ENCODE assay signal across 12 cellular contexts in genomic region chr6:69921066-69921465, GRCh38. TPM values are rescaled to one million over a fixed set of nuclear protein-coding genes. Genes with fewer than 3 reads are reported as not detected.
DNase-seq lines count a peak whose midpoint lies in the region; FAIRE-seq and TF ChIP-seq lines count a peak whose summit lies in the region.
"Not testable (repeated sequence)": the region's sequence is repeated elsewhere in the genome, so short reads cannot be mapped to it uniquely, and the experiment has no call there.
"Had no signal": no experiment of that assay in that cellular context is flagged by ENCODE, and none has a peak within 500 bp of the region (broad histone marks: within the 10 kb centered on the region; RNA-seq: fewer than 3 reads in every experiment).

No MANE protein-coding gene starts in this region.

- intact Hi-C loops in kidney (cut with DNase I), result not testable (repeated sequence)

- not testable (repeated sequence) for H3K4me1 ChIP-seq in kidney (ENCODE audit: control insufficient read depth in 1 of 2, insufficient read depth in 1 of 2, low read depth in 1 of 2, low read length in 2 of 2); small intestine (ENCODE audit: control insufficient read depth in 2 of 2, insufficient read depth in 1 of 2, low read depth in 1 of 2, low read length in 1 of 2)

- not testable (repeated sequence) for H3K4me3 ChIP-seq in kidney (ENCODE audit: low read length in 2 of 2); small intestine (ENCODE audit: low read depth in 1 of 2, low read length in 2 of 2)

- H3K9me3 ChIP-seq in kidney (ENCODE audit: control insufficient read depth in 1 of 2, low read length in 2 of 2); small intestine (ENCODE audit: control insufficient read depth, low read depth): not testable (repeated sequence)

- H3K27me3 ChIP-seq in small intestine (ENCODE audit: control insufficient read depth in 2 of 2, insufficient read depth in 2 of 2, low read length in 2 of 2), result not testable (repeated sequence)

- 94 to 97% (median 97%) methylated on average over 2 of the region's 2 CpGs for WGBS in small intestine, 3 donors

- FAIRE-seq in A204.1 (lab: Jason Lieb, UNC) (peak; percentile 100), RCC 7860 (lab: Jason Lieb, UNC) (peak; percentile 97), colon (lab: Jason Lieb, UNC) (peak; percentile 100), frontal cortex (lab: Jason Lieb, UNC) (peak; percentile 100), kidney (lab: Jason Lieb, UNC) (peak; percentile 100), small intestine (lab: Jason Lieb, UNC) (peak; percentile 99)

- H3K27ac ChIP-seq in kidney (ENCODE audit: low read depth in 2 of 2, low read length in 2 of 2); small intestine (ENCODE audit: low read depth in 1 of 2, low read length in 1 of 2): not testable (repeated sequence)

- H3K9ac ChIP-seq in kidney (ENCODE audit: low read length in 2 of 2), result not testable (repeated sequence)

- not testable (repeated sequence) for DNase-seq in RCC 7860 (ENCODE audit: low spot score); frontal cortex (ENCODE audit: low spot score in 2 of 2); kidney; small intestine

- TF ChIP-seq CTCF in kidney (IDR thresholded peaks at IDR 0.05; ENCODE audit: borderline replicate concordance, extremely low read depth, insufficient read depth), result not testable (repeated sequence)

- H3K36me3 ChIP-seq in kidney (ENCODE audit: control insufficient read depth in 1 of 2, insufficient read depth in 2 of 2, low read length in 2 of 2); small intestine (ENCODE audit: control insufficient read depth in 2 of 2, insufficient read depth in 2 of 2, low read length in 2 of 2): not testable (repeated sequence)

RNA-seq across cellular contexts. Expression of gene COL19A1, which starts 54.7 kb away (rescaled TPM):
- 3.7 TPM for total RNA-seq in frontal cortex
- total RNA-seq in kidney, result 1.1 TPM
- polyA plus RNA-seq in kidney (ENCODE audit: insufficient read depth, low read depth, low replicate concordance), result 0.60 TPM
- polyA plus RNA-seq in small intestine, result under 1 TPM in 1 of 3 donors, not detected in 2; 0.09 TPM
- total RNA-seq: A172; CD4-positive, alpha-beta memory T cell; G401 had no signal
- polyA plus RNA-seq: CD14-positive monocyte; CD4-positive, CD25-positive, alpha-beta regulatory T cell; CD8-positive, alpha-beta memory T cell had no signal
